17 cellular contexts compared by ENCODE assay signal in genomic region chr2:12428324-12428723, GRCh38.
DNase-seq lines count a peak whose midpoint lies in the region; ATAC-seq, FAIRE-seq and TF ChIP-seq lines count a peak whose summit lies in the region.
"Had no signal": no experiment of that assay in that cellular context is flagged by ENCODE, and none has a peak within 500 bp of the region (broad histone marks: within the 10 kb centered on the region; RNA-seq: fewer than 3 reads in every experiment).

No MANE protein-coding gene starts in this region.

- WGBS in transverse colon (ENCODE audit: low coverage in 1 of 2), 2 donors: 80 to 82% methylated on average over 1 to 5 of the region's 5 CpGs

- H3K79me2 ChIP-seq in astrocyte (ENCODE audit: insufficient read depth, low read length): no peaks in the 10 kb centered on the region

- H3K27me3 Mint-ChIP-seq in activated naive CD4-positive, alpha-beta T cell treated with anti-CD3 and anti-CD28 coated beads, Interleukin-2, amount 50 U/mL, for 24 hours: no peaks in the 10 kb centered on the region
- H3K27me3 Mint-ChIP-seq in astrocyte (ENCODE audit: low read depth, unreplicated experiment): no peaks in the 10 kb centered on the region
- no peaks in the 10 kb centered on the region for H3K27me3 Mint-ChIP-seq in memory B cell
- H3K27me3 Mint-ChIP-seq in activated CD4-positive, alpha-beta T cell treated with anti-CD3 and anti-CD28 coated beads for 36 hours: no peaks in the 10 kb centered on the region
- H3K27me3 Mint-ChIP-seq: CD8-positive, alpha-beta memory T cell had no signal

- TF ChIP-seq CTCF in astrocyte (IDR thresholded peaks at IDR 0.05; ENCODE audit: insufficient read depth, low read depth, low read length) (no peak), transverse colon (IDR thresholded peaks at IDR 0.05) (no peak)

- peaks cover 36% of the 10 kb centered on the region for H3K4me1 Mint-ChIP-seq in activated naive CD4-positive, alpha-beta T cell treated with anti-CD3 and anti-CD28 coated beads, Interleukin-2, amount 50 U/mL, for 24 hours
- H3K4me1 Mint-ChIP-seq in astrocyte (ENCODE audit: low read depth, unreplicated experiment) (peaks cover 17% of the 10 kb centered on the region), memory B cell (peaks cover 11% of the 10 kb centered on the region)
- H3K4me1 Mint-ChIP-seq in activated CD4-positive, alpha-beta T cell treated with anti-CD3 and anti-CD28 coated beads for 36 hours: peaks cover 15% of the 10 kb centered on the region

- H3K4me1 ChIP-seq in astrocyte (ENCODE audit: insufficient read depth, low read length) (peaks cover 3% of the 10 kb centered on the region), transverse colon (peaks cover 0 to 6% (median 0%) of the 10 kb centered on the region in 4 donors)
- H3K4me1 ChIP-seq: testis had no signal

- TF ChIP-seq EP300 in transverse colon (IDR thresholded peaks at IDR 0.05; ENCODE audit: low read depth): no peak

- POLR2A ChIA-PET in activated CD4-positive, alpha-beta T cell treated with anti-CD3 and anti-CD28 coated beads for 36 hours (lab: Charles Lee): no interaction called here

- H3K36me3 ChIP-seq in astrocyte (ENCODE audit: insufficient read depth, low read length) (no peaks in the 10 kb centered on the region), transverse colon (no peaks in the 10 kb centered on the region)

- in situ Hi-C loops in transverse colon (cut with MboI; ENCODE audit: low pct_ligation_motif_present in 1 of 4, low pct_unique_long_range_greater_than_20kb in 1 of 4, low sequenced_read_pairs in 3 of 4): no loop called here

- H3K27ac ChIP-seq in astrocyte (ENCODE audit: low read depth, low read length): no peak overlapping the region
- H3K27ac ChIP-seq in transverse colon: peak overlapping the region in 3 of 4 donors; percentile 36 to 51 (median 44)
- H3K27ac ChIP-seq: testis had no signal

- peak overlapping the region; percentile 67 for H3K27ac Mint-ChIP-seq in activated naive CD4-positive, alpha-beta T cell treated with anti-CD3 and anti-CD28 coated beads, Interleukin-2, amount 50 U/mL, for 24 hours
- H3K27ac Mint-ChIP-seq in astrocyte (ENCODE audit: unreplicated experiment) (peak overlapping the region; percentile 30), memory B cell (peak overlapping the region; percentile 76)
- no peak overlapping the region for H3K27ac Mint-ChIP-seq in activated CD4-positive, alpha-beta T cell treated with anti-CD3 and anti-CD28 coated beads for 36 hours

- DNase-seq in activated naive CD4-positive, alpha-beta T cell (lab: John Stamatoyannopoulos, UW): no peak
- DNase-seq in astrocyte (ENCODE audit: low read depth): no peak
- no peak for DNase-seq in memory B cell (ENCODE audit: low spot score in 2 of 2)
- DNase-seq in transverse colon: no peak
- DNase-seq in activated CD4-positive, alpha-beta T cell treated with anti-CD3 and anti-CD28 coated beads for 36 hours: no peak
- DNase-seq in NCI-H1436 treated with DMSO at 0.1 percent for 48 hours (lab: John Stamatoyannopoulos, UW): no peak
- DNase-seq: activated CD8-positive, alpha-beta memory T cell treated with anti-CD3 and anti-CD28 coated beads, Interleukin-2, amount 50 U/mL, for 4 hours; activated naive CD4-positive, alpha-beta T cell treated with anti-CD3 and anti-CD28 coated beads, Interleukin-2, amount 50 U/mL, for 16 hours; CD8-positive, alpha-beta memory T cell; central memory CD4-positive, alpha-beta T cell; NCI-H1930; NCI-H526; testis had no signal

- H2AFZ ChIP-seq in astrocyte (ENCODE audit: low read depth, low read length): no peak overlapping the region

- no peak for ATAC-seq in memory B cell (ENCODE audit: low read depth)
- ATAC-seq in activated CD4-positive, alpha-beta T cell treated with anti-CD3 and anti-CD28 coated beads for 36 hours: no peak
- ATAC-seq in GM19463 (IDR thresholded peaks at IDR 0.05; ENCODE audit: unreplicated experiment): no peak

- intact Hi-C loops in transverse colon (cut with DNase I; ENCODE audit: low total_unique reads): no loop called here
- intact Hi-C loops in activated CD4-positive, alpha-beta T cell treated with anti-CD3 and anti-CD28 coated beads for 36 hours (cut with DNase I, micrococcal nuclease): no loop called here

- no peaks in the 10 kb centered on the region for H3K9me3 Mint-ChIP-seq in activated naive CD4-positive, alpha-beta T cell treated with anti-CD3 and anti-CD28 coated beads, Interleukin-2, amount 50 U/mL, for 24 hours
- H3K9me3 Mint-ChIP-seq in astrocyte (ENCODE audit: unreplicated experiment): no peaks in the 10 kb centered on the region
- H3K9me3 Mint-ChIP-seq in memory B cell: no peaks in the 10 kb centered on the region
- no peaks in the 10 kb centered on the region for H3K9me3 Mint-ChIP-seq in activated CD4-positive, alpha-beta T cell treated with anti-CD3 and anti-CD28 coated beads for 36 hours (ENCODE audit: low read depth)
- H3K9me3 Mint-ChIP-seq: CD8-positive, alpha-beta memory T cell had no signal

- no peaks in the 10 kb centered on the region for H3K9me3 ChIP-seq in astrocyte (ENCODE audit: insufficient read depth, low read depth, low read length)
- H3K9me3 ChIP-seq in transverse colon: no peaks in the 10 kb centered on the region
- H3K9me3 ChIP-seq: testis had no signal

- no peak for FAIRE-seq in astrocyte (lab: Jason Lieb, UNC)
- FAIRE-seq: endothelial cell of umbilical vein, RCC 7860 had no signal

- no peaks in the 10 kb centered on the region for H3K36me3 Mint-ChIP-seq in activated naive CD4-positive, alpha-beta T cell treated with anti-CD3 and anti-CD28 coated beads, Interleukin-2, amount 50 U/mL, for 24 hours
- H3K36me3 Mint-ChIP-seq in astrocyte (ENCODE audit: low read depth, unreplicated experiment) (no peaks in the 10 kb centered on the region), memory B cell (no peaks in the 10 kb centered on the region)
- no peaks in the 10 kb centered on the region for H3K36me3 Mint-ChIP-seq in activated CD4-positive, alpha-beta T cell treated with anti-CD3 and anti-CD28 coated beads for 36 hours (ENCODE audit: low read depth)
- H3K36me3 Mint-ChIP-seq: CD8-positive, alpha-beta memory T cell had no signal

- no peak overlapping the region for H3K4me3 ChIP-seq in astrocyte (ENCODE audit: insufficient read depth, low read depth, low read length)
- H3K4me3 ChIP-seq in transverse colon: no peak overlapping the region
- H3K4me3 ChIP-seq: testis had no signal

- TF ChIP-seq POLR2A in transverse colon (IDR thresholded peaks at IDR 0.05): no peak

- H3K4me3 Mint-ChIP-seq in activated naive CD4-positive, alpha-beta T cell treated with anti-CD3 and anti-CD28 coated beads, Interleukin-2, amount 50 U/mL, for 24 hours: no peak overlapping the region
- no peak overlapping the region for H3K4me3 Mint-ChIP-seq in astrocyte (ENCODE audit: unreplicated experiment)
- no peak overlapping the region for H3K4me3 Mint-ChIP-seq in memory B cell
- no peak overlapping the region for H3K4me3 Mint-ChIP-seq in activated CD4-positive, alpha-beta T cell treated with anti-CD3 and anti-CD28 coated beads for 36 hours
- H3K4me3 Mint-ChIP-seq: CD8-positive, alpha-beta memory T cell had no signal

- H4K20me1 ChIP-seq in astrocyte (ENCODE audit: insufficient read depth, low read length): no peaks in the 10 kb centered on the region

- no peak overlapping the region for H3K4me2 ChIP-seq in astrocyte (ENCODE audit: low read length)

- CTCF ChIA-PET in activated CD4-positive, alpha-beta T cell treated with anti-CD3 and anti-CD28 coated beads for 36 hours (lab: Charles Lee): no interaction called here

- no peak overlapping the region for H3K9ac ChIP-seq in astrocyte (ENCODE audit: low read length)

- H3K27me3 ChIP-seq in astrocyte (ENCODE audit: insufficient read depth, low read length) (no peaks in the 10 kb centered on the region), transverse colon (no peaks in the 10 kb centered on the region)
- H3K27me3 ChIP-seq: testis had no signal
